Comparison of ENCODE assay signal across 13 cellular contexts in genomic region chr3:175672119-175672689, GRCh38.
DNase-seq lines count a peak whose midpoint lies in the region; ATAC-seq and TF ChIP-seq lines count a peak whose summit lies in the region.
"Had no signal": no experiment of that assay in that cellular context is flagged by ENCODE, and none has a peak within 500 bp of the region (broad histone marks: within the 10 kb centered on the region; RNA-seq: fewer than 3 reads in every experiment).

No MANE protein-coding gene starts in this region.

- H3K4me3 Mint-ChIP-seq in chondrocyte (ENCODE audit: unreplicated experiment), result no peak overlapping the region

- H3K27me3 ChIP-seq in liver (ENCODE audit: control insufficient read depth in 4 of 4, insufficient read depth in 4 of 4, low read length in 3 of 4) (no peaks in the 10 kb centered on the region), upper lobe of right lung (no peaks in the 10 kb centered on the region)
- H3K27me3 ChIP-seq: BLaER1 treated with 17β-estradiol and CSF1 and Interleukin-3, amounts not matched to agents 10 nM and 100 nM; spleen had no signal

- H3K9me3 ChIP-seq in liver (ENCODE audit: control insufficient read depth in 4 of 4, low read length in 3 of 4), result no peaks in the 10 kb centered on the region
- no peaks in the 10 kb centered on the region for H3K9me3 ChIP-seq in upper lobe of right lung

- H3K4me1 ChIP-seq in liver (ENCODE audit: control insufficient read depth in 4 of 4, insufficient read depth in 4 of 4, low read length in 3 of 4) (peaks cover 0 to 9% (median 3%) of the 10 kb centered on the region in 4 donors), upper lobe of right lung (no peaks in the 10 kb centered on the region)
- H3K4me1 ChIP-seq: BLaER1 treated with 17β-estradiol and CSF1 and Interleukin-3, amounts not matched to agents 10 nM and 100 nM; spleen had no signal

- ATAC-seq in upper lobe of right lung, result no peak
- no peak for ATAC-seq in HG02798 (IDR thresholded peaks at IDR 0.05; ENCODE audit: poor library complexity, unreplicated experiment)
- ATAC-seq: activated CD4-positive, CD25-positive, alpha-beta regulatory T cell treated with anti-CD3 and anti-CD28 coated beads, Interleukin-2, amount 50 U/mL, for 24 hours had no signal

- H3K4me1 Mint-ChIP-seq in chondrocyte (ENCODE audit: low read depth), result peaks cover 9% of the 10 kb centered on the region

- H3K4me3 ChIP-seq in cardiac fibroblast (replicated peaks in 1 of 2; ENCODE audit: low read depth in 2 of 2, low read length in 2 of 2) (peak overlapping the region; percentile 25 to 46), liver (ENCODE audit: low read depth in 1 of 3, low read length in 3 of 3) (peak overlapping the region; percentile 16 to 65 (median 63)), upper lobe of right lung (peak overlapping the region; percentile 18)
- H3K4me3 ChIP-seq: BLaER1 treated with 17β-estradiol and CSF1 and Interleukin-3, amounts not matched to agents 10 nM and 100 nM had no signal

- peak; percentile 36 to 65 for DNase-seq in NCI-H446 (lab: John Stamatoyannopoulos, UW)
- no peak for DNase-seq in NCI-H446 treated with DMSO at 0.1 percent for 48 hours (lab: John Stamatoyannopoulos, UW)
- peak; percentile 33 to 59 for DNase-seq in cardiac fibroblast (ENCODE audit: low read depth in 2 of 2)
- DNase-seq in upper lobe of right lung, result no peak
- no peak for DNase-seq in chondrocyte (ENCODE audit: low spot score)
- no peak for DNase-seq in effector CD4-positive, alpha-beta T cell
- DNase-seq: H7; spleen; stimulated activated naive CD4-positive, alpha-beta T cell treated with Interleukin-2 at 50 U/mL for 16 hours had no signal

- peak overlapping the region; percentile 24 to 87 for H3K9ac ChIP-seq in liver (ENCODE audit: low read depth in 1 of 2, low read length in 2 of 2)
- H3K9ac ChIP-seq: BLaER1 treated with 17β-estradiol and CSF1 and Interleukin-3, amounts not matched to agents 10 nM and 100 nM had no signal

- H3K27ac Mint-ChIP-seq in chondrocyte (ENCODE audit: unreplicated experiment), result no peak overlapping the region

- no peak for TF ChIP-seq CTCF in cardiac fibroblast (IDR thresholded peaks at IDR 0.05; ENCODE audit: low read depth, low read length)
- TF ChIP-seq CTCF in liver (IDR thresholded peaks at IDR 0.05; ENCODE audit: low read depth, low read length, missing input control), result no peak
- TF ChIP-seq CTCF in upper lobe of right lung (IDR thresholded peaks at IDR 0.05), result no peak
- no peak for TF ChIP-seq CTCF in chondrocyte (IDR thresholded peaks at IDR 0.05)

- no peaks in the 10 kb centered on the region for H3K36me3 Mint-ChIP-seq in chondrocyte (ENCODE audit: low read depth)

- intact Hi-C loops in upper lobe of right lung (cut with DNase I), result no loop called here

- no peaks in the 10 kb centered on the region for H3K9me3 Mint-ChIP-seq in chondrocyte (ENCODE audit: low read depth)

- TF ChIP-seq RAD21 in liver (IDR thresholded peaks at IDR 0.05), result peak; percentile 29 to 35

- no peaks in the 10 kb centered on the region for H3K27me3 Mint-ChIP-seq in chondrocyte (ENCODE audit: low read depth)

- H3K27ac ChIP-seq in liver (ENCODE audit: low read depth in 1 of 2, low read length in 2 of 2) (peak overlapping the region; percentile 2 to 42), upper lobe of right lung (no peak overlapping the region)
- H3K27ac ChIP-seq: BLaER1 treated with 17β-estradiol and CSF1 and Interleukin-3, amounts not matched to agents 10 nM and 100 nM had no signal

- H3K36me3 ChIP-seq in liver (ENCODE audit: control insufficient read depth in 4 of 4, insufficient read depth in 3 of 4, low read depth in 1 of 4, low read length in 3 of 4) (no peaks in the 10 kb centered on the region), upper lobe of right lung (no peaks in the 10 kb centered on the region)
- H3K36me3 ChIP-seq: BLaER1 treated with 17β-estradiol and CSF1 and Interleukin-3, amounts not matched to agents 10 nM and 100 nM; spleen had no signal

- 22% methylated on average over 6 of the region's 6 CpGs for WGBS in liver

TF ChIP-seq in liver, 16 proteins besides CTCF, POLR2A, EP300 and RAD21:
- no peak for TF ChIP-seq RXRA (IDR thresholded peaks at IDR 0.05)
- TF ChIP-seq TAF1 (conservative IDR thresholded peaks at IDR 0.05), result peak; percentile 68
- TF ChIP-seq ZBTB33 (IDR thresholded peaks at IDR 0.05), result no peak
- peak; percentile 22 for TF ChIP-seq SP1 (IDR thresholded peaks at IDR 0.05)
- TF ChIP-seq JUND (IDR thresholded peaks at IDR 0.05), result no peak
- no peak for TF ChIP-seq ATF3 (IDR thresholded peaks at IDR 0.05)
- peak; percentile 65 for TF ChIP-seq YY1 (IDR thresholded peaks at IDR 0.05)

Comparison
In these comparisons a context has a peak if more than half of its experiments do, and no peak if none do; other contexts are left out.
1. DNase-seq: peak in NCI-H446 (2 of 2) and cardiac fibroblast (2 of 2); none in NCI-H446 treated with DMSO at 0.1 percent for 48 hours (single experiment), upper lobe of right lung (single experiment), chondrocyte (single experiment) and effector CD4-positive, alpha-beta T cell (single experiment).
2. Peak in every context shown above with its lines, with median percentiles within 50 percentile points of each other: H3K4me3 ChIP-seq.